In the genomic region with DNA sequence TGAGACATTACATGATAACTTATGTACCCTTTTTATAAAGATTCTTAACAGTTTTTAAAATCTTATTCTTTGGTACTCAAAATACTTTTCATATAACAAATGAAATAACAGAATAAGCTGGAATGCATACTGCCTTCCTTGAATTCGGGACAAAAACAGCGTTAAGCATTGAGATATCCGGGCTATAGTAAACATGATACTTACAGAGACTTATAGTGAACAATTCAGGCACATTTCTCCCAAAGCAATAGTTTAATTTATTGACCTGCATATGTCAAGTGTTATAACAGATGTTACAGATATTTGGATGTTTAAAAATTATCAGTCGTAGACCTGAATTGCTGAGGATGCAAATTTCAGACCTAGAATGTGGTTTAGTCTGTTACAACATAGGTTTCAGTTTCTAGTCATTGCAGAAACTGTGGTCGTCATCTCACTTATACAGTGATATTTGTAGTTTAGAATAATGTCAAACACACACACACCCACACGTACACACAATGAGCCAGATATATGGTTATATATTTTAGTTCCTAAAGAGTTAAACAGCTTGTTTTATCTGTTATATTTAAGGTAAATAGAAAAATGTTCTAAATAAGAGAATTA, we compare ENCODE assay signal across 7 cellular contexts.
DNase-seq lines count a peak whose midpoint lies in the region; ATAC-seq and FAIRE-seq lines count a peak whose summit lies in the region.

No MANE protein-coding gene starts in this region.

- peak overlapping the region; percentile 35 for H3K27ac ChIP-seq in SJSA1
- peak overlapping the region; percentile 65 for H3K27ac ChIP-seq in muscle layer of duodenum (ENCODE audit: low read length)

- peak; percentile 95 for FAIRE-seq in GM19239 (lab: Jason Lieb, UNC)

- no peaks in the 10 kb centered on the region for H3K9me3 ChIP-seq in SJSA1 (replicated peaks)
- H3K9me3 ChIP-seq in muscle layer of duodenum (ENCODE audit: control insufficient read depth in 1 of 2, low read length in 2 of 2) = no peaks in the 10 kb centered on the region

- peak; percentile 99 for ATAC-seq in HG02885 (IDR thresholded peaks at IDR 0.05; ENCODE audit: poor library complexity, unreplicated experiment)

- H3K4me3 ChIP-seq in SJSA1 = peak overlapping the region; percentile 33
- peak overlapping the region; percentile 31 to 34 for H3K4me3 ChIP-seq in muscle layer of duodenum (ENCODE audit: low read depth in 1 of 2, low read length in 2 of 2)

- H3K36me3 ChIP-seq in SJSA1 = 0 out of 2 replicates have a peak, but pooled peaks cover 2% of the 10 kb centered on the region
- H3K36me3 ChIP-seq in muscle layer of duodenum (ENCODE audit: control insufficient read depth in 1 of 2, insufficient read depth in 2 of 2, low read length in 2 of 2) = no peaks in the 10 kb centered on the region

- no peaks in the 10 kb centered on the region for H3K27me3 ChIP-seq in SJSA1 (replicated peaks)
- H3K27me3 ChIP-seq in muscle layer of duodenum (ENCODE audit: low read depth, low read length) = no peaks in the 10 kb centered on the region

- peak; percentile 14 for DNase-seq in GM19239 (ENCODE audit: insufficient read length, low spot score)
- DNase-seq in SJSA1 (ENCODE audit: low read depth in 1 of 2, low spot score in 2 of 2) = peak in 1 of 2 experiments; percentile 55
- no peak for DNase-seq in HT-29 (ENCODE audit: low spot score)
- no peak for DNase-seq in NCI-H2171 (lab: John Stamatoyannopoulos, UW)
- DNase-seq in C1 segment of cervical spinal cord (lab: John Stamatoyannopoulos, UW) = no peak

- peaks cover 28% of the 10 kb centered on the region for H3K4me1 ChIP-seq in SJSA1 (replicated peaks)
- peaks cover 0 to 9% of the 10 kb centered on the region in 2 donors for H3K4me1 ChIP-seq in muscle layer of duodenum (ENCODE audit: control insufficient read depth in 1 of 2, insufficient read depth in 2 of 2, low read length in 2 of 2)
